8 cellular contexts compared by ENCODE assay signal in genomic region chr7:1758417-1758858, GRCh38.
A peak's percentile ranks its signal among the peaks of the same experiment; 100 is the strongest.
DNase-seq lines count a peak whose midpoint lies in the region; ATAC-seq and TF ChIP-seq lines count a peak whose summit lies in the region.

No MANE protein-coding gene starts in this region.

- CTCF ChIA-PET in naive thymus-derived CD4-positive, alpha-beta T cell (lab: Charles Lee): no interaction called here

- H3K9me3 ChIP-seq in naive thymus-derived CD4-positive, alpha-beta T cell (ENCODE audit: control insufficient read depth in 2 of 3, low read length in 3 of 3): peaks cover 0 to 9% (median 0%) of the 10 kb centered on the region in 3 experiments

- no peaks in the 10 kb centered on the region for H3K36me3 Mint-ChIP-seq in chondrocyte (ENCODE audit: low read depth)
- H3K36me3 Mint-ChIP-seq in naive thymus-derived CD4-positive, alpha-beta T cell: peaks cover 0 to 6% (median 0%) of the 10 kb centered on the region in 5 donors

- peaks cover 47% of the 10 kb centered on the region for H3K27me3 Mint-ChIP-seq in chondrocyte (ENCODE audit: low read depth)
- H3K27me3 Mint-ChIP-seq in naive thymus-derived CD4-positive, alpha-beta T cell: peaks cover 0 to 7% (median 0%) of the 10 kb centered on the region in 5 donors

- no peak overlapping the region for H3K4me3 Mint-ChIP-seq in chondrocyte (ENCODE audit: unreplicated experiment)
- H3K4me3 Mint-ChIP-seq in naive thymus-derived CD4-positive, alpha-beta T cell: no peak overlapping the region

- H3K27ac Mint-ChIP-seq in chondrocyte (ENCODE audit: unreplicated experiment): no peak overlapping the region
- H3K27ac Mint-ChIP-seq in naive thymus-derived CD4-positive, alpha-beta T cell: no peak overlapping the region

- POLR2A ChIA-PET in naive thymus-derived CD4-positive, alpha-beta T cell (lab: Charles Lee): no interaction called here

- H3K36me3 ChIP-seq in naive thymus-derived CD4-positive, alpha-beta T cell (ENCODE audit: control insufficient read depth in 2 of 3, insufficient read depth in 3 of 3, low read length in 3 of 3): no peaks in the 10 kb centered on the region

- H3K27ac ChIP-seq in naive thymus-derived CD4-positive, alpha-beta T cell (ENCODE audit: low read depth, low read length): no peak overlapping the region

- no peaks in the 10 kb centered on the region for H3K9me3 Mint-ChIP-seq in chondrocyte (ENCODE audit: low read depth)
- peaks cover 0 to 20% (median 7%) of the 10 kb centered on the region in 11 donors for H3K9me3 Mint-ChIP-seq in naive thymus-derived CD4-positive, alpha-beta T cell

- H3K4me3 ChIP-seq in naive thymus-derived CD4-positive, alpha-beta T cell (ENCODE audit: low read length): no peak overlapping the region

- no peaks in the 10 kb centered on the region for H3K27me3 ChIP-seq in naive thymus-derived CD4-positive, alpha-beta T cell (ENCODE audit: control insufficient read depth in 2 of 2, insufficient read depth in 2 of 2, low read length in 2 of 2)

- H3K4me1 ChIP-seq in naive thymus-derived CD4-positive, alpha-beta T cell (ENCODE audit: control insufficient read depth in 2 of 2, insufficient read depth in 2 of 2, low read length in 2 of 2): no peaks in the 10 kb centered on the region

- H3K4me1 Mint-ChIP-seq in chondrocyte (ENCODE audit: low read depth): no peaks in the 10 kb centered on the region
- peaks cover 0 to 7% (median 1%) of the 10 kb centered on the region in 7 donors for H3K4me1 Mint-ChIP-seq in naive thymus-derived CD4-positive, alpha-beta T cell

- DNase-seq in activated T-cell treated with anti-CD3 and anti-CD28 coated beads for 24 hours (ENCODE audit: low read depth) (peak; percentile 15), NCI-H2196 (lab: John Stamatoyannopoulos, UW; ENCODE audit: unreplicated experiment) (peak; percentile 53), chondrocyte (ENCODE audit: low spot score) (peak; percentile 84), T1000 (lab: John Stamatoyannopoulos, UW) (no peak)
- DNase-seq in activated T-cell treated with anti-CD3 and anti-CD28 coated beads, Interleukin-2, amount 50 U/mL, for 1 hour: no peak
- peak in 1 of 9 donors; percentile 12 for DNase-seq in naive thymus-derived CD4-positive, alpha-beta T cell

- intact Hi-C loops in naive thymus-derived CD4-positive, alpha-beta T cell (cut with micrococcal nuclease): loop anchor here in 1 of 2 donors (10.0 kb wide), 1 partner anchor 94 kb away; no protein-coding TSS in a partner anchor

- TF ChIP-seq CTCF in chondrocyte (IDR thresholded peaks at IDR 0.05): peak; percentile 64

- peak; percentile 55 for ATAC-seq in naive thymus-derived CD4-positive, alpha-beta T cell
- ATAC-seq in HG03354 (IDR thresholded peaks at IDR 0.05; ENCODE audit: poor library complexity, severe bottlenecking, unreplicated experiment) (no peak), HG02870 (IDR thresholded peaks at IDR 0.05; ENCODE audit: unreplicated experiment) (no peak)

Comparison
In these comparisons a context has a peak if more than half of its experiments do, and no peak if none do; other contexts are left out.
1. DNase-seq: peak in activated T-cell treated with anti-CD3 and anti-CD28 coated beads for 24 hours (single experiment), NCI-H2196 (single experiment) and chondrocyte (single experiment); none in activated T-cell treated with anti-CD3 and anti-CD28 coated beads, Interleukin-2, amount 50 U/mL, for 1 hour (single experiment) and T1000 (single experiment).